10 cellular contexts compared by ENCODE assay signal in the genomic region with DNA sequence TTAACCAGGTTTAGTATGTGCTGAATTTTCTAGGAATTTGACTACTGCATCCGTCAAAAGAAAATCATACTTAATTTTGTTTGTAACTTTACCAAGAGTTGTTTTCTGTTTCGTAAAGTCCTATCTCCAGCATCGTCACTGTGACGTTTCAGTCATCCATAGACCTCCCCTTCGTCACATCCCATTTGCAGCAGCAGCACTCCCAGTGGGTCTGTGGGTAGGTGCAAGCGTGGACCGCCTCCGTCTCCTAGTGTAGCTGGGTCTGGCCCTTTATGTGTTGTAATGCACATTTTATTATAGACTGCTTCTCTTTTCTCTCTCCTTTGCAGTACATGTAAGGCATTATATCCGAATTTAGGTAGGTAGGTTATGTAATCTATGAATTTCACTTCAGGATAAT. TPM values are rescaled to one million over a fixed set of nuclear protein-coding genes. Genes with fewer than 3 reads are reported as not detected.
DNase-seq lines count a peak whose midpoint lies in the region; ATAC-seq and TF ChIP-seq lines count a peak whose summit lies in the region.
"Had no signal": no experiment of that assay in that cellular context is flagged by ENCODE, and none has a peak within 500 bp of the region (broad histone marks: within the 10 kb centered on the region; RNA-seq: fewer than 3 reads in every experiment).

No MANE protein-coding gene starts in this region.

- peak; percentile 71 for DNase-seq in stimulated activated CD4-positive, alpha-beta T cell treated with anti-CD3 and anti-CD28 coated beads, Interleukin-15, amount 100 ng/mL, for 24 hours
- DNase-seq in stimulated activated CD4-positive, alpha-beta T cell treated with anti-CD3 and anti-CD28 coated beads, Interleukin-12 subunit alpha, Interleukin-12 subunit beta, amount 100 ng/mL, for 4 hours: no peak
- DNase-seq in activated T-helper 2 cell treated with anti-CD3 and anti-CD28 coated beads, Interferon-gamma antibody, Interleukin-2, Interleukin-4, amounts not matched to agents 10 μg/mL and 5 μg/mL and 100 μg/mL, durations not matched to agents 14 hours and 24 hours and 36 hours (ENCODE audit: low spot score): no peak
- DNase-seq in lower lobe of right lung: peak; percentile 82
- DNase-seq in HAP-1 (ENCODE audit: low spot score in 2 of 2): no peak
- no peak for DNase-seq in NCI-H1930 (lab: John Stamatoyannopoulos, UW)
- DNase-seq: NCI-H2029 had no signal

- in situ Hi-C loops in HAP-1 (cut with MboI; ENCODE audit: low sequenced_read_pairs): no loop called here

- H3K4me3 ChIP-seq in lower lobe of right lung: no peak overlapping the region
- H3K4me3 ChIP-seq in HAP-1: no peak overlapping the region

- peaks cover 68% of the 10 kb centered on the region for H3K4me1 ChIP-seq in lower lobe of right lung
- no peaks in the 10 kb centered on the region for H3K4me1 ChIP-seq in HAP-1

- H3K27ac Mint-ChIP-seq in activated T-helper 2 cell treated with anti-CD3 and anti-CD28 coated beads, Interferon-gamma antibody, Interleukin-2, Interleukin-4, amounts not matched to agents 10 μg/mL and 5 μg/mL and 100 μg/mL, durations not matched to agents 14 hours and 24 hours and 36 hours: peak overlapping the region; percentile 86

- H3K36me3 ChIP-seq in lower lobe of right lung: no peaks in the 10 kb centered on the region
- peaks cover 5% of the 10 kb centered on the region for H3K36me3 ChIP-seq in HAP-1 (replicated peaks)

- H3K27me3 Mint-ChIP-seq in activated T-helper 2 cell treated with anti-CD3 and anti-CD28 coated beads, Interferon-gamma antibody, Interleukin-2, Interleukin-4, amounts not matched to agents 10 μg/mL and 5 μg/mL and 100 μg/mL, durations not matched to agents 14 hours and 24 hours and 36 hours (ENCODE audit: low read depth): no peaks in the 10 kb centered on the region

- no peak for TF ChIP-seq CTCF in lower lobe of right lung (IDR thresholded peaks at IDR 0.05)

- H3K36me3 Mint-ChIP-seq in activated T-helper 2 cell treated with anti-CD3 and anti-CD28 coated beads, Interferon-gamma antibody, Interleukin-2, Interleukin-4, amounts not matched to agents 10 μg/mL and 5 μg/mL and 100 μg/mL, durations not matched to agents 14 hours and 24 hours and 36 hours (ENCODE audit: low read depth): peaks cover 68% of the 10 kb centered on the region

- peaks cover 72% of the 10 kb centered on the region for H3K4me1 Mint-ChIP-seq in activated T-helper 2 cell treated with anti-CD3 and anti-CD28 coated beads, Interferon-gamma antibody, Interleukin-2, Interleukin-4, amounts not matched to agents 10 μg/mL and 5 μg/mL and 100 μg/mL, durations not matched to agents 14 hours and 24 hours and 36 hours (ENCODE audit: low read depth)

- no peaks in the 10 kb centered on the region for H3K9me3 ChIP-seq in lower lobe of right lung
- H3K9me3 ChIP-seq in HAP-1: no peaks in the 10 kb centered on the region

- H3K27me3 ChIP-seq in lower lobe of right lung (ENCODE audit: low read depth): no peaks in the 10 kb centered on the region
- no peaks in the 10 kb centered on the region for H3K27me3 ChIP-seq in HAP-1 (ENCODE audit: low read depth)

- intact Hi-C loops in activated T-helper 2 cell treated with anti-CD3 and anti-CD28 coated beads, Interferon-gamma antibody, Interleukin-2, Interleukin-4, amounts not matched to agents 10 μg/mL and 5 μg/mL and 100 μg/mL, durations not matched to agents 14 hours and 24 hours and 36 hours (cut with micrococcal nuclease): loop anchor here (5.0 kb wide), 1 partner anchor 86 kb away; no protein-coding TSS in a partner anchor
- intact Hi-C loops in lower lobe of right lung (cut with DNase I): no loop called here

- H3K9me3 Mint-ChIP-seq in activated T-helper 2 cell treated with anti-CD3 and anti-CD28 coated beads, Interferon-gamma antibody, Interleukin-2, Interleukin-4, amounts not matched to agents 10 μg/mL and 5 μg/mL and 100 μg/mL, durations not matched to agents 14 hours and 24 hours and 36 hours: no peaks in the 10 kb centered on the region

- H3K27ac ChIP-seq in lower lobe of right lung: peak overlapping the region; percentile 0

- ATAC-seq in lower lobe of right lung (peak; percentile 53 to 74), GM18520 (IDR thresholded peaks at IDR 0.05; ENCODE audit: unreplicated experiment) (no peak), GM21786 (IDR thresholded peaks at IDR 0.05; ENCODE audit: unreplicated experiment) (no peak)

- peak overlapping the region; percentile 42 for H3K4me3 Mint-ChIP-seq in activated T-helper 2 cell treated with anti-CD3 and anti-CD28 coated beads, Interferon-gamma antibody, Interleukin-2, Interleukin-4, amounts not matched to agents 10 μg/mL and 5 μg/mL and 100 μg/mL, durations not matched to agents 14 hours and 24 hours and 36 hours (ENCODE audit: low read depth)

RNA-seq across cellular contexts. Expression of a gene that starts 41.0 kb away (rescaled TPM):
- 255 TPM in 2 replicates for total RNA-seq in activated T-helper 2 cell treated with anti-CD3 and anti-CD28 coated beads, Interferon-gamma antibody, Interleukin-2, Interleukin-4, amounts not matched to agents 10 μg/mL and 5 μg/mL and 100 μg/mL, durations not matched to agents 14 hours and 24 hours and 36 hours
- total RNA-seq in lower lobe of right lung: 226 TPM

RNA-seq across cellular contexts. Expression of a gene that starts 53.2 kb away (rescaled TPM):
- 0.16 and 0.41 TPM in 2 replicates for total RNA-seq in activated T-helper 2 cell treated with anti-CD3 and anti-CD28 coated beads, Interferon-gamma antibody, Interleukin-2, Interleukin-4, amounts not matched to agents 10 μg/mL and 5 μg/mL and 100 μg/mL, durations not matched to agents 14 hours and 24 hours and 36 hours
- 5.8 TPM for total RNA-seq in lower lobe of right lung
- total RNA-seq: HT1080 had no signal

Comparison
In these comparisons a context has a peak if more than half of its experiments do, and no peak if none do; other contexts are left out.
1. DNase-seq: peak in stimulated activated CD4-positive, alpha-beta T cell treated with anti-CD3 and anti-CD28 coated beads, Interleukin-15, amount 100 ng/mL, for 24 hours (single experiment) and lower lobe of right lung (single experiment); none in stimulated activated CD4-positive, alpha-beta T cell treated with anti-CD3 and anti-CD28 coated beads, Interleukin-12 subunit alpha, Interleukin-12 subunit beta, amount 100 ng/mL, for 4 hours (single experiment), activated T-helper 2 cell treated with anti-CD3 and anti-CD28 coated beads, Interferon-gamma antibody, Interleukin-2, Interleukin-4, amounts not matched to agents 10 μg/mL and 5 μg/mL and 100 μg/mL, durations not matched to agents 14 hours and 24 hours and 36 hours (single experiment), HAP-1 (0 of 2) and NCI-H1930 (0 of 2).
2. ATAC-seq: peak in lower lobe of right lung (2 of 2); none in GM18520 (single experiment) and GM21786 (single experiment).